17 cellular contexts compared by ENCODE assay signal in genomic region chr2:134711622-134712125, GRCh38. TPM values are rescaled to one million over a fixed set of nuclear protein-coding genes. Genes with fewer than 3 reads are reported as not detected.
DNase-seq lines count a peak whose midpoint lies in the region; TF ChIP-seq lines count a peak whose summit lies in the region.
"Had no signal": no experiment of that assay in that cellular context is flagged by ENCODE, and none has a peak within 500 bp of the region (broad histone marks: within the 10 kb centered on the region; RNA-seq: fewer than 3 reads in every experiment).

No MANE protein-coding gene starts in this region.

- H3K27ac Mint-ChIP-seq in endodermal cell, result no peak overlapping the region
- H3K27ac Mint-ChIP-seq: CD8-positive, alpha-beta memory T cell; T-helper 17 cell had no signal

- H3K27me3 Mint-ChIP-seq in endodermal cell (ENCODE audit: insufficient read depth), result peaks cover 61% of the 10 kb centered on the region
- H3K27me3 Mint-ChIP-seq: IgD-negative memory B cell had no signal

- intact Hi-C loops in esophagus muscularis mucosa (cut with DNase I) (no loop called here), A673 (cut with micrococcal nuclease; ENCODE audit: unreplicated experiment) (no loop called here), OCI-LY7 (cut with micrococcal nuclease; ENCODE audit: unreplicated experiment) (no loop called here)

- no peak for TF ChIP-seq CTCF in esophagus muscularis mucosa (IDR thresholded peaks at IDR 0.05)
- TF ChIP-seq CTCF in A673 (conservative IDR thresholded peaks at IDR 0.05; ENCODE audit: low read depth, low read length), result no peak
- TF ChIP-seq CTCF in endodermal cell (conservative IDR thresholded peaks at IDR 0.05), result no peak
- TF ChIP-seq CTCF in OCI-LY7 (conservative IDR thresholded peaks at IDR 0.05; ENCODE audit: low read length), result no peak

- no peaks in the 10 kb centered on the region for H3K9me2 ChIP-seq in OCI-LY7 (ENCODE audit: insufficient read depth, low read length)

- H3K4me1 Mint-ChIP-seq in endodermal cell, result peaks cover under 1% of the 10 kb centered on the region

- no peaks in the 10 kb centered on the region for H3K9me3 ChIP-seq in KOPT-K1 (ENCODE audit: insufficient read depth, low read length, poor library complexity, severe bottlenecking)
- H3K9me3 ChIP-seq in esophagus muscularis mucosa, result no peaks in the 10 kb centered on the region
- H3K9me3 ChIP-seq in A673 (ENCODE audit: low read depth, low read length, poor library complexity, severe bottlenecking), result no peaks in the 10 kb centered on the region
- H3K9me3 ChIP-seq in endodermal cell (ENCODE audit: control insufficient read depth, low read length), result no peaks in the 10 kb centered on the region
- H3K9me3 ChIP-seq in OCI-LY7 (ENCODE audit: low read length), result no peaks in the 10 kb centered on the region
- H3K9me3 ChIP-seq: BLaER1 treated with 17β-estradiol and CSF1 and Interleukin-3, amounts not matched to agents 10 nM and 100 nM had no signal

- H3K4me1 ChIP-seq in esophagus muscularis mucosa (peaks cover 0 to under 1% (median 0%) of the 10 kb centered on the region in 4 donors), A673 (ENCODE audit: insufficient read depth, low read length, poor library complexity, severe bottlenecking) (no peaks in the 10 kb centered on the region), endodermal cell (ENCODE audit: control insufficient read depth, insufficient read depth, low read length) (no peaks in the 10 kb centered on the region), OCI-LY7 (ENCODE audit: insufficient read depth, low read length, poor library complexity, severe bottlenecking) (no peaks in the 10 kb centered on the region)

- H3K27ac ChIP-seq in KOPT-K1 (ENCODE audit: low read depth, low read length, poor library complexity, severe bottlenecking) (peak overlapping the region; percentile 3), esophagus muscularis mucosa (replicated peaks in 1 of 4) (no peak overlapping the region), A673 (ENCODE audit: low read depth, low read length, poor library complexity, severe bottlenecking) (no peak overlapping the region), endodermal cell (ENCODE audit: low read depth, low read length) (no peak overlapping the region), OCI-LY7 (ENCODE audit: low read depth, low read length, poor library complexity, severe bottlenecking) (no peak overlapping the region)
- H3K27ac ChIP-seq: BLaER1 treated with 17β-estradiol and CSF1 and Interleukin-3, amounts not matched to agents 10 nM and 100 nM had no signal

- no peak overlapping the region for H3K4me2 ChIP-seq in OCI-LY7 (ENCODE audit: low read length)

- WGBS in esophagus muscularis mucosa, result 19% methylated on average over 4 of the region's 4 CpGs
- WGBS in endodermal cell (ENCODE audit: insufficient coverage in 1 of 2, insufficient read length in 1 of 2), 2 experiments, result 34 to 43% methylated on average over 1 to 4 of the region's 4 CpGs

- no peak overlapping the region for H3K9ac ChIP-seq in endodermal cell (ENCODE audit: extremely low read depth, low read length, poor library complexity, severe bottlenecking)
- H3K9ac ChIP-seq: BLaER1 treated with 17β-estradiol and CSF1 and Interleukin-3, amounts not matched to agents 10 nM and 100 nM had no signal

- H3K36me3 ChIP-seq in KOPT-K1 (ENCODE audit: insufficient read depth, low read length) (no peaks in the 10 kb centered on the region), esophagus muscularis mucosa (no peaks in the 10 kb centered on the region), A673 (ENCODE audit: insufficient read depth, low read length, poor library complexity, severe bottlenecking) (no peaks in the 10 kb centered on the region), endodermal cell (ENCODE audit: control insufficient read depth, insufficient read depth, low read length) (no peaks in the 10 kb centered on the region), OCI-LY7 (ENCODE audit: insufficient read depth, low read length) (no peaks in the 10 kb centered on the region)
- H3K36me3 ChIP-seq: BLaER1 treated with 17β-estradiol and CSF1 and Interleukin-3, amounts not matched to agents 10 nM and 100 nM had no signal

- H3K36me3 Mint-ChIP-seq in endodermal cell (ENCODE audit: low read depth), result no peaks in the 10 kb centered on the region

- no peaks in the 10 kb centered on the region for H4K20me1 ChIP-seq in OCI-LY7 (ENCODE audit: insufficient read depth, low read length)

- CTCF ChIA-PET in A673 (lab: Charles Lee), result no interaction called here
- CTCF ChIA-PET in OCI-LY7 (lab: Charles Lee; ENCODE audit: unreplicated experiment), result no interaction called here

- TF ChIP-seq POLR2A in esophagus muscularis mucosa (IDR thresholded peaks at IDR 0.05; ENCODE audit: low read depth), result no peak

- H3K79me2 ChIP-seq in OCI-LY7 (ENCODE audit: insufficient read depth, low read depth, low read length), result no peaks in the 10 kb centered on the region

- H3K27me3 ChIP-seq in esophagus muscularis mucosa, result peaks cover 0 to 57% (median 4%) of the 10 kb centered on the region in 4 donors
- peaks cover 85% of the 10 kb centered on the region for H3K27me3 ChIP-seq in A673 (replicated peaks; ENCODE audit: insufficient read depth, low read depth, low read length, poor library complexity)
- H3K27me3 ChIP-seq in endodermal cell (ENCODE audit: control insufficient read depth, insufficient read depth, low read length, poor library complexity, severe bottlenecking), result peaks cover 48% of the 10 kb centered on the region

- no peak for TF ChIP-seq EP300 in esophagus muscularis mucosa (IDR thresholded peaks at IDR 0.05)

- DNase-seq in ELF-1 (ENCODE audit: low read depth, low spot score) (peak; percentile 37), NCI-H526 treated with DMSO at 0.1 percent for 48 hours (lab: John Stamatoyannopoulos, UW) (peak; percentile 90), esophagus muscularis mucosa (ENCODE audit: extremely low spot score) (peak; percentile 39), A673 (ENCODE audit: low spot score) (no peak), endodermal cell (no peak), OCI-LY7 (ENCODE audit: low spot score) (no peak)
- DNase-seq: CD8-positive, alpha-beta memory T cell; DND-41; HCEC 1CT; NCI-H1417; NCI-H187; NCI-H446 treated with DMSO at 0.1 percent for 48 hours; NCI-H774; T-helper 17 cell had no signal

- POLR2A ChIA-PET in A673 (lab: Charles Lee; ENCODE audit: low non-redundant PET), result no interaction called here
- POLR2A ChIA-PET in OCI-LY7 (lab: Charles Lee), result interaction anchor here (0.7 to 1.3 kb wide), 3 partner anchors 12 to 55 kb away, joined by 3 to 4 read pairs (median 3); no protein-coding TSS in a partner anchor

- no peak overlapping the region for H2AFZ ChIP-seq in OCI-LY7 (ENCODE audit: low read length)

- H3K4me3 Mint-ChIP-seq in endodermal cell, result no peak overlapping the region
- H3K4me3 Mint-ChIP-seq: CD8-positive, alpha-beta memory T cell; IgD-negative memory B cell; T-helper 17 cell had no signal

- no peaks in the 10 kb centered on the region for H3K9me3 Mint-ChIP-seq in endodermal cell
- H3K9me3 Mint-ChIP-seq: IgD-negative memory B cell had no signal

- H3K4me3 ChIP-seq in esophagus muscularis mucosa (no peak overlapping the region), A673 (ENCODE audit: low read depth, low read length, poor library complexity, severe bottlenecking) (no peak overlapping the region), endodermal cell (ENCODE audit: low read length) (no peak overlapping the region), OCI-LY7 (ENCODE audit: low read depth, low read length, poor library complexity, severe bottlenecking) (no peak overlapping the region)
- H3K4me3 ChIP-seq: BLaER1 treated with 17β-estradiol and CSF1 and Interleukin-3, amounts not matched to agents 10 nM and 100 nM had no signal

- BruUV-seq in A673 (replicated peaks; lab: Mats Ljungman, UMichigan) (no TSS peak), OCI-LY7 (replicated peaks; lab: Mats Ljungman, UMichigan) (no TSS peak)

RNA-seq across cellular contexts. Expression of gene TMEM163, which starts 7.1 kb away (rescaled TPM):
- 1 to 10 TPM in 3 of 4 donors, under 1 TPM in 1; 0.42 to 1.3 (median 1.1) TPM for total RNA-seq in esophagus muscularis mucosa
- not detected in 2 replicates for total RNA-seq in A673 (2021)
- under 1 TPM in 1 of 2 donors, not detected in 1; 0.24 TPM for total RNA-seq in endodermal cell
- 9.9 TPM for polyA plus RNA-seq in endodermal cell (2013, experiment 1 of 2)
- 7.0 TPM for polyA plus RNA-seq in endodermal cell (2013, experiment 2 of 2)
- not detected in 2 replicates for total RNA-seq in OCI-LY7 (2014; rRNA removed; shearing (Covaris generic))
- total RNA-seq in OCI-LY7 (2022), result 0.31 and 0.51 TPM in 2 replicates
- total RNA-seq: CD8-positive, alpha-beta memory T cell had no signal

Comparison
In these comparisons a context has a peak if more than half of its experiments do, and no peak if none do; other contexts are left out.
1. DNase-seq: peak in ELF-1 (single experiment), NCI-H526 treated with DMSO at 0.1 percent for 48 hours (single experiment) and esophagus muscularis mucosa (single experiment); none in A673 (single experiment), endodermal cell (single experiment) and OCI-LY7 (single experiment).